ENCODE assay signal across 1 cellular context in the genomic region with DNA sequence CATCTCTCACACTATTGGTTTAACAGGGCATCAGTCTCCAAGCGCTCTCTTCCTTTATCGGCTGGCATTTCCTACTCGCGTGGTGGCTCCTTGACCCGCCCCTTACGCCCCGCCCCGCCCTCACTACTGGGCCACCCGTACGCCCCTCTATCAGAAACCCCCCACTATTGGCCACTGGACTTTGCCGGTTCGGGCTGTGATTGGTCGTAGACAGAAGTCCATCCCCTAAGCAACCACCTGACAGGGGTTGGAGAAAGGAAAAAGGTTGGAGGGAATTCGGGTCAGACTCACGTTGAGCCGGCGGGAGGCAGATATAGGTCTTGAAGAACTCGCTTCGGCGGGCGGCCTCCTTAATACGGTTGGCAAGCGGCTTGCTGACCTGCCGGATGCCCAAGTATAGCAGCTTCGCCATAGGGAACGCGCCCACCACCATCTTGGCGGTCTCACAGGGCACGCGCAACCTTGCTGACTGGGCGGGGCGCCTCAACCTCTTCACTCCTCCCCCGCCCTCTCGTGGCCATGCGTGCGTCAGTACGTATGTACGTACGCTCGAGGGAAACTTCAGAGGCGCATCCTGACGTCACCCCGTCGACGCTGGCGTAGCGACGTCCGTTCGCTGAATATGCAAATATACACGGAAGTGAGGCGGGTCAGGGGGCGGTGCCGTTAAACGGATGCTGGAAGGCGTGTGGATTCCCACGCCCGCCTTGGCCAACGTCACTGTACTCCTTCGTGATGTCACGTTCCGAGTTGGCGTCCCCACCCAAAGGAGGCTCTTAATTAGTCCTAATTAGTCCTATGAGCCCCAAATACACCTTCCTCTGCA.
TF ChIP-seq lines count a peak whose summit lies in the region.

Gene OPA3, minus strand, starts transcription at position 471 of the 826 bp plus-strand sequence. Its CDS starts 38 bp downstream, at position 433.

TF ChIP-seq in HepG2, 621 proteins besides CTCF, POLR2A, EP300 and RAD21 (continued from another document and continues in another):
- TF ChIP-seq, protein P1, sequence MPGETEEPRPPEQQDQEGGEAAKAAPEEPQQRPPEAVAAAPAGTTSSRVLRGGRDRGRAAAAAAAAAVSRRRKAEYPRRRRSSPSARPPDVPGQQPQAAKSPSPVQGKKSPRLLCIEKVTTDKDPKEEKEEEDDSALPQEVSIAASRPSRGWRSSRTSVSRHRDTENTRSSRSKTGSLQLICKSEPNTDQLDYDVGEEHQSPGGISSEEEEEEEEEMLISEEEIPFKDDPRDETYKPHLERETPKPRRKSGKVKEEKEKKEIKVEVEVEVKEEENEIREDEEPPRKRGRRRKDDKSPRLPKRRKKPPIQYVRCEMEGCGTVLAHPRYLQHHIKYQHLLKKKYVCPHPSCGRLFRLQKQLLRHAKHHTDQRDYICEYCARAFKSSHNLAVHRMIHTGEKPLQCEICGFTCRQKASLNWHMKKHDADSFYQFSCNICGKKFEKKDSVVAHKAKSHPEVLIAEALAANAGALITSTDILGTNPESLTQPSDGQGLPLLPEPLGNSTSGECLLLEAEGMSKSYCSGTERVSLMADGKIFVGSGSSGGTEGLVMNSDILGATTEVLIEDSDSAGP (CRISPR knock-in tag; IDR thresholded peaks at IDR 0.05; ENCODE audit: borderline replicate concordance) = peak; percentile 78; the same call in 1 of the 2 replicates
- TF ChIP-seq AKNA (CRISPR knock-in tag; IDR thresholded peaks at IDR 0.05; ENCODE audit: borderline replicate concordance) (no peak), NCOA5 (CRISPR knock-in tag; IDR thresholded peaks at IDR 0.05) (no peak), NR2F6 (IDR thresholded peaks at IDR 0.05) (no peak), NR2F6 (CRISPR knock-in tag; IDR thresholded peaks at IDR 0.05) (peak; percentile 34; the same call in 1 of the 2 replicates), ZSCAN25 (CRISPR knock-in tag; IDR thresholded peaks at IDR 0.05) (no peak), KAT2B (IDR thresholded peaks at IDR 0.05; ENCODE audit: borderline replicate concordance, low read depth, low read length) (no peak), ZNF572 (CRISPR knock-in tag; IDR thresholded peaks at IDR 0.05) (no peak), AFF4 (CRISPR knock-in tag; IDR thresholded peaks at IDR 0.05) (0 out of 2 replicates have a peak, but pooled peaks have one; percentile 15), DNMT3B (CRISPR knock-in tag; conservative IDR thresholded peaks at IDR 0.05) (no peak), ZNF142 (CRISPR knock-in tag; IDR thresholded peaks at IDR 0.05) (no peak; the same call in 1 of the 2 replicates), FOXO1 (CRISPR knock-in tag; IDR thresholded peaks at IDR 0.05) (peak; percentile 49; the same call in 1 of the 2 replicates), ZNF616 (CRISPR knock-in tag; IDR thresholded peaks at IDR 0.05; ENCODE audit: low read depth) (no peak), ONECUT2 (CRISPR knock-in tag; IDR thresholded peaks at IDR 0.05) (no peak), NFAT5 (CRISPR knock-in tag; IDR thresholded peaks at IDR 0.05) (0 out of 2 replicates have a peak, but pooled peaks have one; percentile 20), SMARCE1 (IDR thresholded peaks at IDR 0.05; ENCODE audit: borderline replicate concordance) (no peak), ZBTB10 (CRISPR knock-in tag; IDR thresholded peaks at IDR 0.05; ENCODE audit: borderline replicate concordance) (no peak), ZNF816 (CRISPR knock-in tag; IDR thresholded peaks at IDR 0.05; ENCODE audit: borderline replicate concordance) (no peak), ZBTB21 (CRISPR knock-in tag; IDR thresholded peaks at IDR 0.05) (peak; percentile 99), ZNF678 (CRISPR knock-in tag; IDR thresholded peaks at IDR 0.05) (no peak)
